2 cellular contexts compared by ENCODE assay signal in the genomic region with DNA sequence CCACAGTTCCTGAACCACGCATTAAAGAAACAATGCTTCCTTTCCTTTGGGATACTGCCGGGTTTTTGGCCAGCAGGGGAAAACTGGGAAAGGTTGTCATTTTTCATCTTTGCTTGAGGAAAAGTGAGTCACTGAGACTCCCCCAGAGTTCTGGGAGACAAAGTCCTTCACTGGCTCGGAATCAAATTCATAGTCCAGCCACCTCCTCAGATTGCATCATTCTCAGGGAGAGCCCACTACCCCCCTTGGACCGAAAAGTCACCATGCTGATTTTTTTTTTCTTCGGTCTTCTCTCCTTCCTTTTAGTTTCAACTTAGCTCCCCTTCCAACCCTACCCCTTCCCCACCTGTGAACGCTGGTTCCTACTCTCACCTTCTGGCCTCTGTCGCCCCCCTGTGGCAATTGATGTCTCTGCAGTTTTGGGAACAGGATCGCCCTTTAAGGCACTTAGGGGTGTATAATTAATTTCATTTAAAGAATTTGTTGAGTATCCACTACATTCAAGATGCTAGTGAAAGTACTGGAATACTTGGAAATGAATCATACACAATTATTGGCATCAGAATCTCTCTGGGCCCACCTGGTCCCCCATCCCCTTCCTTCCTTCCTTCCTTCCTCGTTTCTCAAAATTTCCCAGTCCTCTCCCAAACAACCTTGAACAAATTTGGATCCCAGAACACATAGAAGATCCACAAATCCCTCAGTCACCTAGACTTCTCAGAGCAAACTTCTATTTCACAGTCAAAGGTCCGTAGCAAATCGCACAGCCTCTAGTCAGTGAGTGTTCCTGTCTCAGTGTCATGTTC.
TF ChIP-seq lines count a peak whose summit lies in the region.

No MANE protein-coding gene starts in this region.

TF ChIP-seq in K562, 482 proteins besides CTCF, POLR2A, EP300 and RAD21 (continues in another document):
- TF ChIP-seq, protein P1, sequence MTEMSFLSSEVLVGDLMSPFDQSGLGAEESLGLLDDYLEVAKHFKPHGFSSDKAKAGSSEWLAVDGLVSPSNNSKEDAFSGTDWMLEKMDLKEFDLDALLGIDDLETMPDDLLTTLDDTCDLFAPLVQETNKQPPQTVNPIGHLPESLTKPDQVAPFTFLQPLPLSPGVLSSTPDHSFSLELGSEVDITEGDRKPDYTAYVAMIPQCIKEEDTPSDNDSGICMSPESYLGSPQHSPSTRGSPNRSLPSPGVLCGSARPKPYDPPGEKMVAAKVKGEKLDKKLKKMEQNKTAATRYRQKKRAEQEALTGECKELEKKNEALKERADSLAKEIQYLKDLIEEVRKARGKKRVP (CRISPR knock-in tag; IDR thresholded peaks at IDR 0.05), result peak; percentile 79
- TF ChIP-seq, protein P2, sequence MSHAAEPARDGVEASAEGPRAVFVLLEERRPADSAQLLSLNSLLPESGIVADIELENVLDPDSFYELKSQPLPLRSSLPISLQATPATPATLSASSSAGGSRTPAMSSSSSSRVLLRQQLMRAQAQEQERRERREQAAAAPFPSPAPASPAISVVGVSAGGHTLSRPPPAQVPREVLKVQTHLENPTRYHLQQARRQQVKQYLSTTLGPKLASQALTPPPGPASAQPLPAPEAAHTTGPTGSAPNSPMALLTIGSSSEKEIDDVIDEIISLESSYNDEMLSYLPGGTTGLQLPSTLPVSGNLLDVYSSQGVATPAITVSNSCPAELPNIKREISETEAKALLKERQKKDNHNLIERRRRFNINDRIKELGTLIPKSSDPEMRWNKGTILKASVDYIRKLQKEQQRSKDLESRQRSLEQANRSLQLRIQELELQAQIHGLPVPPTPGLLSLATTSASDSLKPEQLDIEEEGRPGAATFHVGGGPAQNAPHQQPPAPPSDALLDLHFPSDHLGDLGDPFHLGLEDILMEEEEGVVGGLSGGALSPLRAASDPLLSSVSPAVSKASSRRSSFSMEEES (CRISPR knock-in tag; IDR thresholded peaks at IDR 0.05), result no peak
- TF ChIP-seq ZNF140 (CRISPR knock-in tag; IDR thresholded peaks at IDR 0.05), result no peak
- TF ChIP-seq MAZ (CRISPR knock-in tag; conservative IDR thresholded peaks at IDR 0.05 in 1 of 2, IDR thresholded peaks at IDR 0.05 in 1 of 2), result 0 out of 4 replicates have a peak, but pooled peaks of 1 of the 2 experiments have one; percentile 20
- TF ChIP-seq TEAD4 (IDR thresholded peaks at IDR 0.05; ENCODE audit: low read length), result no peak
- no peak for TF ChIP-seq TEAD4 (CRISPR knock-in tag; IDR thresholded peaks at IDR 0.05; ENCODE audit: borderline replicate concordance)
- TF ChIP-seq, protein P3, sequence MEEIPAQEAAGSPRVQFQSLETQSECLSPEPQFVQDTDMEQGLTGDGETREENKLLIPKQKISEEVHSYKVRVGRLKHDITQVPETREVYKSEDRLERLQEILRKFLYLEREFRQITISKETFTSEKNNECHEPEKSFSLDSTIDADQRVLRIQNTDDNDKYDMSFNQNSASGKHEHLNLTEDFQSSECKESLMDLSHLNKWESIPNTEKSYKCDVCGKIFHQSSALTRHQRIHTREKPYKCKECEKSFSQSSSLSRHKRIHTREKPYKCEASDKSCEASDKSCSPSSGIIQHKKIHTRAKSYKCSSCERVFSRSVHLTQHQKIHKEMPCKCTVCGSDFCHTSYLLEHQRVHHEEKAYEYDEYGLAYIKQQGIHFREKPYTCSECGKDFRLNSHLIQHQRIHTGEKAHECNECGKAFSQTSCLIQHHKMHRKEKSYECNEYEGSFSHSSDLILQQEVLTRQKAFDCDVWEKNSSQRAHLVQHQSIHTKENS (CRISPR knock-in tag; IDR thresholded peaks at IDR 0.05), result no peak
- TF ChIP-seq NEUROD1 (IDR thresholded peaks at IDR 0.05; ENCODE audit: borderline replicate concordance, low read depth, low read length, partially characterized antibody), result no peak
- TF ChIP-seq TCF7L2 (IDR thresholded peaks at IDR 0.05; ENCODE audit: low read depth, low read length), result no peak
- TF ChIP-seq, protein P4, sequence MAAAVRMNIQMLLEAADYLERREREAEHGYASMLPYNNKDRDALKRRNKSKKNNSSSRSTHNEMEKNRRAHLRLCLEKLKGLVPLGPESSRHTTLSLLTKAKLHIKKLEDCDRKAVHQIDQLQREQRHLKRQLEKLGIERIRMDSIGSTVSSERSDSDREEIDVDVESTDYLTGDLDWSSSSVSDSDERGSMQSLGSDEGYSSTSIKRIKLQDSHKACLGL (CRISPR knock-in tag; IDR thresholded peaks at IDR 0.05; ENCODE audit: borderline replicate concordance, poor library complexity, severe bottlenecking), result no peak
- no peak for TF ChIP-seq ZNF764 (CRISPR knock-in tag; IDR thresholded peaks at IDR 0.05; ENCODE audit: low read depth)
- TF ChIP-seq ZNF239 (CRISPR knock-in tag; IDR thresholded peaks at IDR 0.05), result no peak
- TF ChIP-seq, protein P5, sequence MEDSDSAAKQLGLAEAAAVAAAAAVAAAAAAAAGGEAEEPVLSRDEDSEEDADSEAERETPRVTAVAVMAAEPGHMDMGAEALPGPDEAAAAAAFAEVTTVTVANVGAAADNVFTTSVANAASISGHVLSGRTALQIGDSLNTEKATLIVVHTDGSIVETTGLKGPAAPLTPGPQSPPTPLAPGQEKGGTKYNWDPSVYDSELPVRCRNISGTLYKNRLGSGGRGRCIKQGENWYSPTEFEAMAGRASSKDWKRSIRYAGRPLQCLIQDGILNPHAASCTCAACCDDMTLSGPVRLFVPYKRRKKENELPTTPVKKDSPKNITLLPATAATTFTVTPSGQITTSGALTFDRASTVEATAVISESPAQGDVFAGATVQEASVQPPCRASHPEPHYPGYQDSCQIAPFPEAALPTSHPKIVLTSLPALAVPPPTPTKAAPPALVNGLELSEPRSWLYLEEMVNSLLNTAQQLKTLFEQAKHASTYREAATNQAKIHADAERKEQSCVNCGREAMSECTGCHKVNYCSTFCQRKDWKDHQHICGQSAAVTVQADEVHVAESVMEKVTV (CRISPR knock-in tag; IDR thresholded peaks at IDR 0.05), result peak; percentile 93
- no peak for TF ChIP-seq BMI1 (IDR thresholded peaks at IDR 0.05; ENCODE audit: low read length)
- TF ChIP-seq TBP (optimal IDR thresholded peaks at IDR 0.05; ENCODE audit: low read depth, low read length), result no peak
- 0 out of 4 replicates have a peak, but pooled peaks of 1 of the 2 experiments have one; percentile 39 for TF ChIP-seq ARNT (IDR thresholded peaks at IDR 0.05)
- TF ChIP-seq HNRNPH1 (optimal IDR thresholded peaks at IDR 0.05; ENCODE audit: low read depth, low read length), result no peak
- TF ChIP-seq SETDB1 (IDR thresholded peaks at IDR 0.05; ENCODE audit: low read length), result no peak
- no peak for TF ChIP-seq CCAR2 (IDR thresholded peaks at IDR 0.05; ENCODE audit: low read depth, low read length)
- no peak for TF ChIP-seq RAD51 (IDR thresholded peaks at IDR 0.05; ENCODE audit: borderline replicate concordance, low read depth)
- TF ChIP-seq ZNF79 (CRISPR knock-in tag; IDR thresholded peaks at IDR 0.05; ENCODE audit: low read depth), result no peak
- TF ChIP-seq TARDBP (IDR thresholded peaks at IDR 0.05), result no peak
- TF ChIP-seq CEBPB (tag; IDR thresholded peaks at IDR 0.05), result peak; percentile 53; the same call in 1 of the 2 replicates
- TF ChIP-seq, protein P6, sequence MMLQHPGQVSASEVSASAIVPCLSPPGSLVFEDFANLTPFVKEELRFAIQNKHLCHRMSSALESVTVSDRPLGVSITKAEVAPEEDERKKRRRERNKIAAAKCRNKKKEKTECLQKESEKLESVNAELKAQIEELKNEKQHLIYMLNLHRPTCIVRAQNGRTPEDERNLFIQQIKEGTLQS (IDR thresholded peaks at IDR 0.05), result peak; percentile 80
- TF ChIP-seq, protein P6 (CRISPR knock-in tag; conservative IDR thresholded peaks at IDR 0.05), result no peak
- peak; percentile 92 for TF ChIP-seq SMC3 (conservative IDR thresholded peaks at IDR 0.05; ENCODE audit: insufficient read depth, low read depth, low read length)
- TF ChIP-seq ARID2 (IDR thresholded peaks at IDR 0.05), result peak; percentile 89

TF ChIP-seq in liver, 16 proteins besides CTCF, POLR2A, EP300 and RAD21:
- TF ChIP-seq GABPA (IDR thresholded peaks at IDR 0.05 in 1 of 2, conservative IDR thresholded peaks at IDR 0.05 in 1 of 2) (no peak), FOXA1 (IDR thresholded peaks at IDR 0.05) (no peak), FOXA2 (IDR thresholded peaks at IDR 0.05) (no peak), JUND (IDR thresholded peaks at IDR 0.05) (no peak), HNF4A (conservative IDR thresholded peaks at IDR 0.05) (no peak), HNF4G (IDR thresholded peaks at IDR 0.05) (no peak), NR2F2 (IDR thresholded peaks at IDR 0.05) (no peak), SP1 (IDR thresholded peaks at IDR 0.05) (no peak), RXRA (IDR thresholded peaks at IDR 0.05) (no peak), YY1 (IDR thresholded peaks at IDR 0.05) (no peak), EGR1 (IDR thresholded peaks at IDR 0.05; ENCODE audit: low read depth in 2 of 2) (no peak), TAF1 (conservative IDR thresholded peaks at IDR 0.05) (no peak)
- TF ChIP-seq, protein P6 (IDR thresholded peaks at IDR 0.05), result no peak
- TF ChIP-seq, protein P7, sequence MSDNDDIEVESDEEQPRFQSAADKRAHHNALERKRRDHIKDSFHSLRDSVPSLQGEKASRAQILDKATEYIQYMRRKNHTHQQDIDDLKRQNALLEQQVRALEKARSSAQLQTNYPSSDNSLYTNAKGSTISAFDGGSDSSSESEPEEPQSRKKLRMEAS (IDR thresholded peaks at IDR 0.05), result no peak
- TF ChIP-seq, protein P8, sequence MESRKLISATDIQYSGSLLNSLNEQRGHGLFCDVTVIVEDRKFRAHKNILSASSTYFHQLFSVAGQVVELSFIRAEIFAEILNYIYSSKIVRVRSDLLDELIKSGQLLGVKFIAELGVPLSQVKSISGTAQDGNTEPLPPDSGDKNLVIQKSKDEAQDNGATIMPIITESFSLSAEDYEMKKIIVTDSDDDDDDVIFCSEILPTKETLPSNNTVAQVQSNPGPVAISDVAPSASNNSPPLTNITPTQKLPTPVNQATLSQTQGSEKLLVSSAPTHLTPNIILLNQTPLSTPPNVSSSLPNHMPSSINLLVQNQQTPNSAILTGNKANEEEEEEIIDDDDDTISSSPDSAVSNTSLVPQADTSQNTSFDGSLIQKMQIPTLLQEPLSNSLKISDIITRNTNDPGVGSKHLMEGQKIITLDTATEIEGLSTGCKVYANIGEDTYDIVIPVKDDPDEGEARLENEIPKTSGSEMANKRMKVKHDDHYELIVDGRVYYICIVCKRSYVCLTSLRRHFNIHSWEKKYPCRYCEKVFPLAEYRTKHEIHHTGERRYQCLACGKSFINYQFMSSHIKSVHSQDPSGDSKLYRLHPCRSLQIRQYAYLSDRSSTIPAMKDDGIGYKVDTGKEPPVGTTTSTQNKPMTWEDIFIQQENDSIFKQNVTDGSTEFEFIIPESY (IDR thresholded peaks at IDR 0.05), result no peak
- TF ChIP-seq, protein P9, sequence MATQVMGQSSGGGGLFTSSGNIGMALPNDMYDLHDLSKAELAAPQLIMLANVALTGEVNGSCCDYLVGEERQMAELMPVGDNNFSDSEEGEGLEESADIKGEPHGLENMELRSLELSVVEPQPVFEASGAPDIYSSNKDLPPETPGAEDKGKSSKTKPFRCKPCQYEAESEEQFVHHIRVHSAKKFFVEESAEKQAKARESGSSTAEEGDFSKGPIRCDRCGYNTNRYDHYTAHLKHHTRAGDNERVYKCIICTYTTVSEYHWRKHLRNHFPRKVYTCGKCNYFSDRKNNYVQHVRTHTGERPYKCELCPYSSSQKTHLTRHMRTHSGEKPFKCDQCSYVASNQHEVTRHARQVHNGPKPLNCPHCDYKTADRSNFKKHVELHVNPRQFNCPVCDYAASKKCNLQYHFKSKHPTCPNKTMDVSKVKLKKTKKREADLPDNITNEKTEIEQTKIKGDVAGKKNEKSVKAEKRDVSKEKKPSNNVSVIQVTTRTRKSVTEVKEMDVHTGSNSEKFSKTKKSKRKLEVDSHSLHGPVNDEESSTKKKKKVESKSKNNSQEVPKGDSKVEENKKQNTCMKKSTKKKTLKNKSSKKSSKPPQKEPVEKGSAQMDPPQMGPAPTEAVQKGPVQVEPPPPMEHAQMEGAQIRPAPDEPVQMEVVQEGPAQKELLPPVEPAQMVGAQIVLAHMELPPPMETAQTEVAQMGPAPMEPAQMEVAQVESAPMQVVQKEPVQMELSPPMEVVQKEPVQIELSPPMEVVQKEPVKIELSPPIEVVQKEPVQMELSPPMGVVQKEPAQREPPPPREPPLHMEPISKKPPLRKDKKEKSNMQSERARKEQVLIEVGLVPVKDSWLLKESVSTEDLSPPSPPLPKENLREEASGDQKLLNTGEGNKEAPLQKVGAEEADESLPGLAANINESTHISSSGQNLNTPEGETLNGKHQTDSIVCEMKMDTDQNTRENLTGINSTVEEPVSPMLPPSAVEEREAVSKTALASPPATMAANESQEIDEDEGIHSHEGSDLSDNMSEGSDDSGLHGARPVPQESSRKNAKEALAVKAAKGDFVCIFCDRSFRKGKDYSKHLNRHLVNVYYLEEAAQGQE (IDR thresholded peaks at IDR 0.05), result no peak
